17 cellular contexts compared by ENCODE assay signal in genomic region chr15:63519548-63520178, GRCh38. TPM values are rescaled to one million over a fixed set of nuclear protein-coding genes. Genes with fewer than 3 reads are reported as not detected.
DNase-seq lines count a peak whose midpoint lies in the region; ATAC-seq lines count a peak whose summit lies in the region.
"Had no signal": no experiment of that assay in that cellular context is flagged by ENCODE, and none has a peak within 500 bp of the region (broad histone marks: within the 10 kb centered on the region; RNA-seq: fewer than 3 reads in every experiment).

No MANE protein-coding gene starts in this region.

- no peak for ATAC-seq in CD4-positive, CD25-positive, alpha-beta regulatory T cell (ENCODE audit: low read depth in 2 of 2)
- ATAC-seq in central memory CD8-positive, alpha-beta T cell (replicated peaks; ENCODE audit: extremely low read depth, poor library complexity, severe bottlenecking) = no peak
- no peak for ATAC-seq in natural killer cell treated with Interleukin-12 subunit alpha and Interleukin-12 subunit beta and Interleukin-15 and Interleukin-18, amount 100 ng/mL, for 72 hours
- ATAC-seq in HG02642 (IDR thresholded peaks at IDR 0.05; ENCODE audit: poor library complexity, unreplicated experiment) = no peak
- ATAC-seq: GM12878 had no signal

- peak overlapping the region; percentile 2 for H3K4me3 ChIP-seq in CD4-positive, CD25-positive, alpha-beta regulatory T cell (ENCODE audit: low read depth, low read length)
- H3K4me3 ChIP-seq: GM12878 had no signal

- H3K27me3 ChIP-seq in CD4-positive, CD25-positive, alpha-beta regulatory T cell (ENCODE audit: control insufficient read depth, insufficient read depth, low read length) = no peaks in the 10 kb centered on the region

- DNase-seq in activated T-cell treated with anti-CD3 and anti-CD28 coated beads, Interleukin-2, amount 50 U/mL, for 24 hours = no peak
- no peak for DNase-seq in activated T-cell treated with anti-CD3 and anti-CD28 coated beads, Interleukin-2, amount 50 U/mL, for 48 hours
- no peak for DNase-seq in CD4-positive, CD25-positive, alpha-beta regulatory T cell
- no peak for DNase-seq in central memory CD8-positive, alpha-beta T cell (ENCODE audit: low spot score in 2 of 2)
- no peak for DNase-seq in natural killer cell treated with Interleukin-12 subunit alpha and Interleukin-12 subunit beta and Interleukin-15 and Interleukin-18, amount 100 ng/mL, for 72 hours (ENCODE audit: low spot score)
- DNase-seq in ACHN (no peak), middle frontal gyrus (ENCODE audit: extremely low spot score, low spot score) (no peak)
- DNase-seq: DMS79; NCI-H1436 treated with DMSO at 0.1 percent for 48 hours; NCI-H2081 treated with DMSO at 0.1 percent for 48 hours; NCI-H226; NCI-H526; NK-92 treated with Interleukin-12 subunit alpha and Interleukin-12 subunit beta, amount 100 ng/mL, for 24 hours; OCI-M1; RPMI8226 had no signal

- H3K4me1 ChIP-seq in CD4-positive, CD25-positive, alpha-beta regulatory T cell (ENCODE audit: control insufficient read depth, insufficient read depth, low read length, poor library complexity, severe bottlenecking) = peaks cover 66% of the 10 kb centered on the region

- no peaks in the 10 kb centered on the region for H3K9me3 Mint-ChIP-seq in activated T-cell treated with anti-CD3 and anti-CD28 coated beads, Interleukin-2, amount 50 U/mL, for 24 hours
- H3K9me3 Mint-ChIP-seq in CD4-positive, CD25-positive, alpha-beta regulatory T cell = no peaks in the 10 kb centered on the region
- no peaks in the 10 kb centered on the region for H3K9me3 Mint-ChIP-seq in central memory CD8-positive, alpha-beta T cell
- H3K9me3 Mint-ChIP-seq in natural killer cell treated with Interleukin-12 subunit alpha and Interleukin-12 subunit beta and Interleukin-15 and Interleukin-18, amount 100 ng/mL, for 72 hours = no peaks in the 10 kb centered on the region

- peak overlapping the region; percentile 24 for H3K27ac Mint-ChIP-seq in activated T-cell treated with anti-CD3 and anti-CD28 coated beads, Interleukin-2, amount 50 U/mL, for 24 hours
- peak overlapping the region in 1 of 3 donors; percentile 10 for H3K27ac Mint-ChIP-seq in CD4-positive, CD25-positive, alpha-beta regulatory T cell
- peak overlapping the region; percentile 82 for H3K27ac Mint-ChIP-seq in central memory CD8-positive, alpha-beta T cell (ENCODE audit: low read depth)
- peak overlapping the region; percentile 19 to 59 for H3K27ac Mint-ChIP-seq in natural killer cell treated with Interleukin-12 subunit alpha and Interleukin-12 subunit beta and Interleukin-15 and Interleukin-18, amount 100 ng/mL, for 72 hours

- no peaks in the 10 kb centered on the region for H3K36me3 ChIP-seq in CD4-positive, CD25-positive, alpha-beta regulatory T cell (ENCODE audit: control insufficient read depth, insufficient read depth, low read length)

- H3K4me1 Mint-ChIP-seq in activated T-cell treated with anti-CD3 and anti-CD28 coated beads, Interleukin-2, amount 50 U/mL, for 24 hours (ENCODE audit: low read depth) = peaks cover 91% of the 10 kb centered on the region
- peaks cover 65 to 98% (median 84%) of the 10 kb centered on the region in 4 donors for H3K4me1 Mint-ChIP-seq in CD4-positive, CD25-positive, alpha-beta regulatory T cell
- peaks cover 91% of the 10 kb centered on the region for H3K4me1 Mint-ChIP-seq in central memory CD8-positive, alpha-beta T cell
- H3K4me1 Mint-ChIP-seq in natural killer cell treated with Interleukin-12 subunit alpha and Interleukin-12 subunit beta and Interleukin-15 and Interleukin-18, amount 100 ng/mL, for 72 hours (ENCODE audit: low read depth in 2 of 2) = peaks cover 64 to 85% of the 10 kb centered on the region in 2 donors

- no peak overlapping the region for H3K27ac ChIP-seq in CD4-positive, CD25-positive, alpha-beta regulatory T cell (ENCODE audit: insufficient read depth, low read length, poor library complexity, severe bottlenecking)

- H3K9me3 ChIP-seq in CD4-positive, CD25-positive, alpha-beta regulatory T cell (ENCODE audit: control insufficient read depth in 2 of 2, low read length in 2 of 2) = no peaks in the 10 kb centered on the region

- in situ Hi-C loops in ACHN (cut with HindIII; ENCODE audit: low pct_ligation_motif_present, low pct_unique_long_range_greater_than_20kb, low sequenced_read_pairs) = no loop called here

- no peaks in the 10 kb centered on the region for H3K27me3 Mint-ChIP-seq in activated T-cell treated with anti-CD3 and anti-CD28 coated beads, Interleukin-2, amount 50 U/mL, for 24 hours
- H3K27me3 Mint-ChIP-seq in CD4-positive, CD25-positive, alpha-beta regulatory T cell = no peaks in the 10 kb centered on the region
- H3K27me3 Mint-ChIP-seq in central memory CD8-positive, alpha-beta T cell = no peaks in the 10 kb centered on the region
- H3K27me3 Mint-ChIP-seq in natural killer cell treated with Interleukin-12 subunit alpha and Interleukin-12 subunit beta and Interleukin-15 and Interleukin-18, amount 100 ng/mL, for 72 hours = no peaks in the 10 kb centered on the region

- H3K36me3 Mint-ChIP-seq in activated T-cell treated with anti-CD3 and anti-CD28 coated beads, Interleukin-2, amount 50 U/mL, for 24 hours (ENCODE audit: low read depth) = peaks cover 3% of the 10 kb centered on the region
- H3K36me3 Mint-ChIP-seq in CD4-positive, CD25-positive, alpha-beta regulatory T cell = no peaks in the 10 kb centered on the region
- H3K36me3 Mint-ChIP-seq in central memory CD8-positive, alpha-beta T cell (ENCODE audit: insufficient read depth) = peaks cover 3% of the 10 kb centered on the region
- no peaks in the 10 kb centered on the region for H3K36me3 Mint-ChIP-seq in natural killer cell treated with Interleukin-12 subunit alpha and Interleukin-12 subunit beta and Interleukin-15 and Interleukin-18, amount 100 ng/mL, for 72 hours

- no peak overlapping the region for H3K4me3 Mint-ChIP-seq in activated T-cell treated with anti-CD3 and anti-CD28 coated beads, Interleukin-2, amount 50 U/mL, for 24 hours
- peak overlapping the region in 2 of 4 donors; percentile 13 to 18 for H3K4me3 Mint-ChIP-seq in CD4-positive, CD25-positive, alpha-beta regulatory T cell
- peak overlapping the region; percentile 31 for H3K4me3 Mint-ChIP-seq in central memory CD8-positive, alpha-beta T cell
- no peak overlapping the region for H3K4me3 Mint-ChIP-seq in natural killer cell treated with Interleukin-12 subunit alpha and Interleukin-12 subunit beta and Interleukin-15 and Interleukin-18, amount 100 ng/mL, for 72 hours

RNA-seq across cellular contexts. Expression of gene USP3, which starts 15.3 kb away (rescaled TPM):
- total RNA-seq in CD4-positive, CD25-positive, alpha-beta regulatory T cell = 223 TPM
- polyA plus RNA-seq in CD4-positive, CD25-positive, alpha-beta regulatory T cell = 10 to 100 TPM; 49.5 to 57.2 (median 55.3) TPM
- total RNA-seq in natural killer cell treated with Interleukin-12 subunit alpha and Interleukin-12 subunit beta and Interleukin-15 and Interleukin-18, amount 100 ng/mL, for 72 hours = 10 to 100 TPM; 70.0 to 75.3 TPM
